ENCODE assay signal across 16 cellular contexts in genomic region chr11:130737041-130737830, GRCh38.
DNase-seq lines count a peak whose midpoint lies in the region; ATAC-seq and TF ChIP-seq lines count a peak whose summit lies in the region.
"Had no signal": no experiment of that assay in that cellular context is flagged by ENCODE, and none has a peak within 500 bp of the region (broad histone marks: within the 10 kb centered on the region; RNA-seq: fewer than 3 reads in every experiment).

No MANE protein-coding gene starts in this region.

- H3K18ac ChIP-seq in mesenchymal stem cell (ENCODE audit: low read depth in 1 of 2, low read length in 2 of 2): peak overlapping the region in 1 of 2 experiments; percentile 80

- H4K8ac ChIP-seq in mesenchymal stem cell (ENCODE audit: low read length): peak overlapping the region; percentile 89

- no peaks in the 10 kb centered on the region for H3K27me3 ChIP-seq in heart right ventricle
- no peaks in the 10 kb centered on the region for H3K27me3 ChIP-seq in adipocyte (replicated peaks; ENCODE audit: control insufficient read depth, insufficient read depth, low read length)
- no peaks in the 10 kb centered on the region for H3K27me3 ChIP-seq in mesenchymal stem cell (ENCODE audit: control insufficient read depth in 1 of 2, insufficient read depth in 1 of 2, low read length in 2 of 2)
- no peaks in the 10 kb centered on the region for H3K27me3 ChIP-seq in aorta (ENCODE audit: control insufficient read depth in 1 of 2, insufficient read depth in 2 of 2, low read length in 1 of 2)
- no peaks in the 10 kb centered on the region for H3K27me3 ChIP-seq in gastroesophageal sphincter

- no peak overlapping the region for H2AK5ac ChIP-seq in mesenchymal stem cell (ENCODE audit: low read length, severe bottlenecking)

- H3K36me3 ChIP-seq in heart right ventricle (no peaks in the 10 kb centered on the region), adipocyte (ENCODE audit: control insufficient read depth, insufficient read depth, low read length, severe bottlenecking) (no peaks in the 10 kb centered on the region), mesenchymal stem cell (ENCODE audit: control insufficient read depth in 1 of 2, insufficient read depth in 2 of 2, low read depth in 1 of 2, low read length in 2 of 2) (peaks cover 0 to 3% of the 10 kb centered on the region in 2 experiments), aorta (ENCODE audit: control insufficient read depth in 1 of 2, insufficient read depth in 2 of 2, low read length in 1 of 2) (no peaks in the 10 kb centered on the region), gastroesophageal sphincter (no peaks in the 10 kb centered on the region)
- H3K36me3 ChIP-seq: lower lobe of right lung, WERI-Rb-1 had no signal

- no peaks in the 10 kb centered on the region for H3K36me3 Mint-ChIP-seq in Calu3 (ENCODE audit: insufficient read depth, unreplicated experiment)
- H3K36me3 Mint-ChIP-seq: activated naive CD4-positive, alpha-beta T cell treated with anti-CD3 and anti-CD28 coated beads, Interleukin-2, amount 50 U/mL, for 24 hours had no signal

- H3K79me1 ChIP-seq in mesenchymal stem cell (replicated peaks; ENCODE audit: low read length, poor library complexity, severe bottlenecking): no peaks in the 10 kb centered on the region

- DNase-seq in heart right ventricle (no peak), Right ventricle myocardium inferior (ENCODE audit: missing footprints) (no peak), adipocyte (ENCODE audit: low read depth) (no peak), mesenchymal stem cell (no peak), aorta (no peak), NOMO-1 treated with DMSO at 0.1 percent for 48 hours (lab: John Stamatoyannopoulos, UW; ENCODE audit: unreplicated experiment) (no peak), Calu3 (no peak)
- DNase-seq: lower lobe of right lung, NCI-H146, NCI-H345, substantia nigra, WERI-Rb-1 had no signal

- no peak overlapping the region for H2BK5ac ChIP-seq in mesenchymal stem cell (ENCODE audit: low read depth, low read length, poor library complexity, severe bottlenecking)

- H2BK120ac ChIP-seq in mesenchymal stem cell (ENCODE audit: low read depth, low read length): no peak overlapping the region

- H3K9ac ChIP-seq in adipocyte (ENCODE audit: low read length) (peak overlapping the region; percentile 18), mesenchymal stem cell (ENCODE audit: low read length) (peak overlapping the region; percentile 72)
- H3K9ac ChIP-seq: KMS-11 had no signal

- CTCF ChIA-PET in Calu3 (lab: Charles Lee): no interaction called here

- intact Hi-C loops in heart right ventricle (cut with DNase I): loop anchor here in 4 of 10 donors (5.0 to 10.0 kb wide), 5 partner anchors 85 to 300 kb away; no protein-coding TSS in a partner anchor
- intact Hi-C loops in Right ventricle myocardium inferior (cut with DNase I): loop anchor here (5.0 kb wide), 3 partner anchors 60 to 210 kb away; no protein-coding TSS in a partner anchor
- intact Hi-C loops in aorta (cut with DNase I): no loop called here
- intact Hi-C loops in Calu3 (cut with micrococcal nuclease; ENCODE audit: unreplicated experiment): no loop called here

- H3K27me3 Mint-ChIP-seq in Calu3 (ENCODE audit: unreplicated experiment): no peaks in the 10 kb centered on the region

- no peak overlapping the region for H4K91ac ChIP-seq in mesenchymal stem cell (ENCODE audit: low read length)

- no peak overlapping the region for H3K23ac ChIP-seq in mesenchymal stem cell (ENCODE audit: low read length in 2 of 2)

- no peak for TF ChIP-seq EP300 in gastroesophageal sphincter (IDR thresholded peaks at IDR 0.05)

- peaks cover 13% of the 10 kb centered on the region for H3K4me1 Mint-ChIP-seq in Calu3 (ENCODE audit: low read depth, unreplicated experiment)

- H3K4me1 ChIP-seq in heart right ventricle (peaks cover 0 to 23% (median 21%) of the 10 kb centered on the region in 9 donors), adipocyte (ENCODE audit: control insufficient read depth, insufficient read depth, low read length) (peaks cover 17% of the 10 kb centered on the region), mesenchymal stem cell (ENCODE audit: control insufficient read depth, insufficient read depth, low read depth, low read length) (peaks cover 6% of the 10 kb centered on the region), aorta (ENCODE audit: control insufficient read depth in 1 of 2, insufficient read depth in 2 of 2, low read length in 2 of 2) (peaks cover 0 to 2% of the 10 kb centered on the region in 2 donors), gastroesophageal sphincter (no peaks in the 10 kb centered on the region)

- H3K4ac ChIP-seq in mesenchymal stem cell (ENCODE audit: low read depth in 1 of 2, low read length in 2 of 2): peak overlapping the region in 1 of 2 experiments; percentile 59

- no peak overlapping the region for H3K14ac ChIP-seq in mesenchymal stem cell (ENCODE audit: low read length in 2 of 2)

- BruUV-seq in Calu3 (replicated peaks; lab: Mats Ljungman, UMichigan): no TSS peak

- H3K27ac Mint-ChIP-seq in Calu3 (ENCODE audit: unreplicated experiment): no peak overlapping the region
- H3K27ac Mint-ChIP-seq: activated naive CD4-positive, alpha-beta T cell treated with anti-CD3 and anti-CD28 coated beads, Interleukin-2, amount 50 U/mL, for 24 hours had no signal

- peak overlapping the region in 1 of 2 experiments; percentile 72 for H2BK12ac ChIP-seq in mesenchymal stem cell (ENCODE audit: low read length in 2 of 2)

- H3K4me3 Mint-ChIP-seq in Calu3 (ENCODE audit: low read depth, unreplicated experiment): no peak overlapping the region
- H3K4me3 Mint-ChIP-seq: activated naive CD4-positive, alpha-beta T cell treated with anti-CD3 and anti-CD28 coated beads, Interleukin-2, amount 50 U/mL, for 24 hours had no signal

- H3K4me3 ChIP-seq in heart right ventricle (no peak overlapping the region), adipocyte (ENCODE audit: low read length) (no peak overlapping the region), mesenchymal stem cell (ENCODE audit: insufficient read depth in 1 of 2, low read depth in 1 of 2, low read length in 2 of 2) (no peak overlapping the region), aorta (ENCODE audit: low read length in 2 of 2) (no peak overlapping the region), gastroesophageal sphincter (no peak overlapping the region)
- H3K4me3 ChIP-seq: lower lobe of right lung had no signal

- no peak for TF ChIP-seq CTCF in heart right ventricle (IDR thresholded peaks at IDR 0.05)
- no peak for TF ChIP-seq CTCF in Calu3 (IDR thresholded peaks at IDR 0.05; ENCODE audit: unreplicated experiment)
- no peak for TF ChIP-seq CTCF in gastroesophageal sphincter (IDR thresholded peaks at IDR 0.05)

- no peak overlapping the region for H3K4me2 ChIP-seq in mesenchymal stem cell (ENCODE audit: low read length, poor library complexity, severe bottlenecking)
- H3K4me2 ChIP-seq: KMS-11 had no signal

- H3K9me3 ChIP-seq in heart right ventricle (peaks cover 0 to 49% (median 19%) of the 10 kb centered on the region in 11 donors), adipocyte (ENCODE audit: control insufficient read depth, low read length) (peaks cover 46% of the 10 kb centered on the region), mesenchymal stem cell (ENCODE audit: control insufficient read depth, low read length) (peaks cover 53% of the 10 kb centered on the region), aorta (ENCODE audit: control insufficient read depth, low read length) (peaks cover 4% of the 10 kb centered on the region), gastroesophageal sphincter (peaks cover 0 to 28% (median 0%) of the 10 kb centered on the region in 3 donors)

- H3K27ac ChIP-seq in heart right ventricle: peak overlapping the region in 9 of 10 donors; percentile 33 to 68 (median 56)
- H3K27ac ChIP-seq in mesenchymal stem cell (ENCODE audit: low read length, poor library complexity, severe bottlenecking): no peak overlapping the region
- no peak overlapping the region for H3K27ac ChIP-seq in aorta (ENCODE audit: low read depth in 1 of 2, low read length in 2 of 2)
- no peak overlapping the region for H3K27ac ChIP-seq in gastroesophageal sphincter
- H3K27ac ChIP-seq: KMS-11, lower lobe of right lung, WERI-Rb-1 had no signal

- H2BK15ac ChIP-seq in mesenchymal stem cell (ENCODE audit: low read depth, poor library complexity, severe bottlenecking): no peak overlapping the region

- ATAC-seq in heart right ventricle: peak in 5 of 8 donors; percentile 15 to 28 (median 20)
- no peak for ATAC-seq in Right ventricle myocardium inferior
- ATAC-seq in aorta (ENCODE audit: low FRiP score): peak; percentile 15
- no peak for ATAC-seq in gastroesophageal sphincter
- ATAC-seq: HCT116 had no signal

- H3K9me3 Mint-ChIP-seq in Calu3 (ENCODE audit: low read depth, unreplicated experiment): peaks cover 10% of the 10 kb centered on the region

- no peak for TF ChIP-seq POLR2A in gastroesophageal sphincter (IDR thresholded peaks at IDR 0.05)

- WGBS in heart right ventricle, 2 donors: 70 to 78% methylated on average over 5 of the region's 5 CpGs
- 86% methylated on average over 5 of the region's 5 CpGs for WGBS in mesenchymal stem cell
- 93 to 96% methylated on average over 5 of the region's 5 CpGs for WGBS in aorta, 2 donors
- 73 to 84% methylated on average over 4 of the region's 5 CpGs for WGBS in gastroesophageal sphincter (ENCODE audit: low coverage in 1 of 2), 2 donors

- H2AFZ ChIP-seq in mesenchymal stem cell (ENCODE audit: low read depth, low read length): no peak overlapping the region

Comparison
In these comparisons a context has a peak if more than half of its experiments do, and no peak if none do; other contexts are left out.
1. ATAC-seq: peak in heart right ventricle (5 of 8) and aorta (single experiment); none in Right ventricle myocardium inferior (single experiment) and gastroesophageal sphincter (single experiment).
2. H3K27ac ChIP-seq: peak in heart right ventricle (9 of 10); none in mesenchymal stem cell (single experiment), aorta (0 of 2) and gastroesophageal sphincter (0 of 4).